In the genomic region with DNA sequence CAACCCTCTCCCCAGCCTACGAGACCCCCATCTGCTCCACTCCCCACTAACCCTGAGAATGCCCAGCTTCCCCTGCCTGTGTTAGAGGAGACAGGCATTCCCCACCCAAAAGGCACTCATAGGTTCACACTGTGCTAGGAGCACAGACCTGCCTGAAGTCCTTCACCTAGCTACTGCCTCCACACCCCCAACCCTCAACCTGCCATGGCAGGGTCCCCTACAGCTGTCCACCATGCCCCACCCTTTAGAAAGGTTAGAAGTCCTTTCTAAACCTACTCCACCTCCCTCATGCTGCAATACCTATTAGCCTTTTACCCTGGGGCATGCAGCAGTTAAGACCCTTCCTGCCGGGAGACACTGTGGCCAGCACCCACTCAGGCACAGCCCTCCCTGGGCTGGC, we compare ENCODE assay signal across 1 cellular context.
TF ChIP-seq lines count a peak whose summit lies in the region.

No MANE protein-coding gene starts in this region.

TF ChIP-seq in GM23338, 12 proteins besides CTCF, POLR2A, EP300 and RAD21:
- no peak for TF ChIP-seq JUNB (IDR thresholded peaks at IDR 0.05; ENCODE audit: unreplicated experiment)
- TF ChIP-seq, protein P1, sequence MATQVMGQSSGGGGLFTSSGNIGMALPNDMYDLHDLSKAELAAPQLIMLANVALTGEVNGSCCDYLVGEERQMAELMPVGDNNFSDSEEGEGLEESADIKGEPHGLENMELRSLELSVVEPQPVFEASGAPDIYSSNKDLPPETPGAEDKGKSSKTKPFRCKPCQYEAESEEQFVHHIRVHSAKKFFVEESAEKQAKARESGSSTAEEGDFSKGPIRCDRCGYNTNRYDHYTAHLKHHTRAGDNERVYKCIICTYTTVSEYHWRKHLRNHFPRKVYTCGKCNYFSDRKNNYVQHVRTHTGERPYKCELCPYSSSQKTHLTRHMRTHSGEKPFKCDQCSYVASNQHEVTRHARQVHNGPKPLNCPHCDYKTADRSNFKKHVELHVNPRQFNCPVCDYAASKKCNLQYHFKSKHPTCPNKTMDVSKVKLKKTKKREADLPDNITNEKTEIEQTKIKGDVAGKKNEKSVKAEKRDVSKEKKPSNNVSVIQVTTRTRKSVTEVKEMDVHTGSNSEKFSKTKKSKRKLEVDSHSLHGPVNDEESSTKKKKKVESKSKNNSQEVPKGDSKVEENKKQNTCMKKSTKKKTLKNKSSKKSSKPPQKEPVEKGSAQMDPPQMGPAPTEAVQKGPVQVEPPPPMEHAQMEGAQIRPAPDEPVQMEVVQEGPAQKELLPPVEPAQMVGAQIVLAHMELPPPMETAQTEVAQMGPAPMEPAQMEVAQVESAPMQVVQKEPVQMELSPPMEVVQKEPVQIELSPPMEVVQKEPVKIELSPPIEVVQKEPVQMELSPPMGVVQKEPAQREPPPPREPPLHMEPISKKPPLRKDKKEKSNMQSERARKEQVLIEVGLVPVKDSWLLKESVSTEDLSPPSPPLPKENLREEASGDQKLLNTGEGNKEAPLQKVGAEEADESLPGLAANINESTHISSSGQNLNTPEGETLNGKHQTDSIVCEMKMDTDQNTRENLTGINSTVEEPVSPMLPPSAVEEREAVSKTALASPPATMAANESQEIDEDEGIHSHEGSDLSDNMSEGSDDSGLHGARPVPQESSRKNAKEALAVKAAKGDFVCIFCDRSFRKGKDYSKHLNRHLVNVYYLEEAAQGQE (IDR thresholded peaks at IDR 0.05; ENCODE audit: unreplicated experiment), result no peak
